ENCODE assay signal across 18 cellular contexts in the genomic region with DNA sequence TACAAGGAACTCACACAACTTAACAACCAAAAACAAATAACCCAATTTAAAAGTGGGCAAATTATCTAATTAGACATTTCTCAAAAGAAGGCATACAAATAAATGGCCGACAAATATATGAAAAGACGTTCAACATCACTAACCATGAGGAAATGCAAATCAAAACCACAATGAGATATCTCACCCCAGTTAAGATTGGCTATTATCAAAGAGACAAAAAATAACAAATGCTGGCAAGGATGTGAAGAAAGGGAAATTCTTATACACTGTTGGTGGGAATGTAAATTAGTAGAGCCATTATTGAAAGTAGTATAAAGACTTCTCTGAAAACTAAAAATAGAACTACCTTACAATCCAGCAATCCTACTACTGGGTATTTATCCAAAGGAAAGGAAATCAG.
DNase-seq lines count a peak whose midpoint lies in the region; ATAC-seq lines count a peak whose summit lies in the region.
"Had no signal": no experiment of that assay in that cellular context is flagged by ENCODE, and none has a peak within 500 bp of the region (broad histone marks: within the 10 kb centered on the region; RNA-seq: fewer than 3 reads in every experiment).

No MANE protein-coding gene starts in this region.

- peaks cover 5% of the 10 kb centered on the region for H3K4me1 Mint-ChIP-seq in activated T-helper 17 cell treated with anti-CD3 and anti-CD28 coated beads, Interleukin-2, amount 50 U/mL, for 72 hours
- peaks cover 14% of the 10 kb centered on the region for H3K4me1 Mint-ChIP-seq in memory B cell
- H3K4me1 Mint-ChIP-seq in immature natural killer cell, result no peaks in the 10 kb centered on the region

- H3K27ac ChIP-seq in BLaER1 treated with 17β-estradiol and CSF1 and Interleukin-3, amounts not matched to agents 10 nM and 100 nM, result no peak overlapping the region
- H3K27ac ChIP-seq: HL-60 had no signal

- peak overlapping the region; percentile 7 for H3K27ac Mint-ChIP-seq in activated T-helper 17 cell treated with anti-CD3 and anti-CD28 coated beads, Interleukin-2, amount 50 U/mL, for 72 hours
- H3K27ac Mint-ChIP-seq in memory B cell (no peak overlapping the region), immature natural killer cell (no peak overlapping the region)
- H3K27ac Mint-ChIP-seq: GM23338, HFFc6 had no signal

- H3K9me3 ChIP-seq in BLaER1 treated with 17β-estradiol and CSF1 and Interleukin-3, amounts not matched to agents 10 nM and 100 nM (replicated peaks in 1 of 11), result peaks cover 13 to 21% (median 19%) of the 10 kb centered on the region in 11 experiments
- H3K9me3 ChIP-seq: BE2C had no signal

- DNase-seq in NAMALWA (ENCODE audit: low spot score) (peak; percentile 40), memory B cell (ENCODE audit: low spot score in 2 of 2) (no peak), immature natural killer cell (no peak), NCI-H2227 treated with DMSO at 0.1 percent for 48 hours (lab: John Stamatoyannopoulos, UW) (no peak), HCEC 1CT (no peak), SHP77 treated with DMSO at 0.1 percent for 48 hours (lab: John Stamatoyannopoulos, UW) (no peak)
- DNase-seq: ACHN; BE2C; CD4-positive, alpha-beta memory T cell; DMS153; DND-41; HFFc6 had no signal

- H3K4me3 ChIP-seq in BLaER1 treated with 17β-estradiol and CSF1 and Interleukin-3, amounts not matched to agents 10 nM and 100 nM, result no peak overlapping the region
- H3K4me3 ChIP-seq: GM23338 had no signal

- ATAC-seq in activated T-helper 17 cell treated with anti-CD3 and anti-CD28 coated beads, Interleukin-2, amount 50 U/mL, for 72 hours (replicated peaks), result no peak
- peak; percentile 63 for ATAC-seq in memory B cell (ENCODE audit: low read depth)
- ATAC-seq: GM23338, HCT116 had no signal

- H3K9ac ChIP-seq in BLaER1 treated with 17β-estradiol and CSF1 and Interleukin-3, amounts not matched to agents 10 nM and 100 nM, result no peak overlapping the region

- peaks cover 10 to 20% (median 13%) of the 10 kb centered on the region in 10 experiments; a peak in 19 of 20 replicates for H3K4me1 ChIP-seq in BLaER1 treated with 17β-estradiol and CSF1 and Interleukin-3, amounts not matched to agents 10 nM and 100 nM
- H3K4me1 ChIP-seq: BE2C had no signal

- peaks cover 3% of the 10 kb centered on the region for H3K9me3 Mint-ChIP-seq in activated T-helper 17 cell treated with anti-CD3 and anti-CD28 coated beads, Interleukin-2, amount 50 U/mL, for 72 hours
- H3K9me3 Mint-ChIP-seq in memory B cell (peaks cover 17% of the 10 kb centered on the region), immature natural killer cell (peaks cover 0 to 4% (median 0%) of the 10 kb centered on the region in 6 donors)
- H3K9me3 Mint-ChIP-seq: GM23338, HFFc6 had no signal

- H3K4me3 Mint-ChIP-seq in activated T-helper 17 cell treated with anti-CD3 and anti-CD28 coated beads, Interleukin-2, amount 50 U/mL, for 72 hours, result no peak overlapping the region
- H3K4me3 Mint-ChIP-seq in memory B cell, result no peak overlapping the region
- H3K4me3 Mint-ChIP-seq in immature natural killer cell, result no peak overlapping the region
- H3K4me3 Mint-ChIP-seq: CD14-positive monocyte; CD4-positive, alpha-beta memory T cell; GM23338; HFFc6 had no signal

- H3K27me3 ChIP-seq in BLaER1 treated with 17β-estradiol and CSF1 and Interleukin-3, amounts not matched to agents 10 nM and 100 nM, result no peaks in the 10 kb centered on the region
- H3K27me3 ChIP-seq: BE2C had no signal

- no peaks in the 10 kb centered on the region for H3K36me3 Mint-ChIP-seq in activated T-helper 17 cell treated with anti-CD3 and anti-CD28 coated beads, Interleukin-2, amount 50 U/mL, for 72 hours (ENCODE audit: low read depth)
- H3K36me3 Mint-ChIP-seq in memory B cell (peaks cover 8% of the 10 kb centered on the region), immature natural killer cell (no peaks in the 10 kb centered on the region)
- H3K36me3 Mint-ChIP-seq: CD4-positive, alpha-beta memory T cell had no signal

- no peaks in the 10 kb centered on the region for H3K36me3 ChIP-seq in BLaER1 treated with 17β-estradiol and CSF1 and Interleukin-3, amounts not matched to agents 10 nM and 100 nM
- H3K36me3 ChIP-seq: BE2C had no signal

- no peaks in the 10 kb centered on the region for H4K20me1 ChIP-seq in BLaER1 treated with 17β-estradiol and CSF1 and Interleukin-3, amounts not matched to agents 10 nM and 100 nM

- H3K4me2 ChIP-seq in BLaER1 treated with 17β-estradiol and CSF1 and Interleukin-3, amounts not matched to agents 10 nM and 100 nM, result peak overlapping the region in 6 of 11 experiments; percentile 5 to 43 (median 15); a peak in 9 of 22 replicates
- H3K4me2 ChIP-seq: GM23338 had no signal

- H3K27me3 Mint-ChIP-seq in activated T-helper 17 cell treated with anti-CD3 and anti-CD28 coated beads, Interleukin-2, amount 50 U/mL, for 72 hours, result no peaks in the 10 kb centered on the region
- H3K27me3 Mint-ChIP-seq in memory B cell (no peaks in the 10 kb centered on the region), immature natural killer cell (ENCODE audit: low read depth in 3 of 3) (peaks cover 0 to 7% (median 3%) of the 10 kb centered on the region in 3 donors)
- H3K27me3 Mint-ChIP-seq: CD4-positive, alpha-beta memory T cell had no signal
